1 cellular context compared by ENCODE assay signal in genomic region chr15:85380217-85380859, GRCh38.
TF ChIP-seq lines count a peak whose summit lies in the region.

A gene with protein sequence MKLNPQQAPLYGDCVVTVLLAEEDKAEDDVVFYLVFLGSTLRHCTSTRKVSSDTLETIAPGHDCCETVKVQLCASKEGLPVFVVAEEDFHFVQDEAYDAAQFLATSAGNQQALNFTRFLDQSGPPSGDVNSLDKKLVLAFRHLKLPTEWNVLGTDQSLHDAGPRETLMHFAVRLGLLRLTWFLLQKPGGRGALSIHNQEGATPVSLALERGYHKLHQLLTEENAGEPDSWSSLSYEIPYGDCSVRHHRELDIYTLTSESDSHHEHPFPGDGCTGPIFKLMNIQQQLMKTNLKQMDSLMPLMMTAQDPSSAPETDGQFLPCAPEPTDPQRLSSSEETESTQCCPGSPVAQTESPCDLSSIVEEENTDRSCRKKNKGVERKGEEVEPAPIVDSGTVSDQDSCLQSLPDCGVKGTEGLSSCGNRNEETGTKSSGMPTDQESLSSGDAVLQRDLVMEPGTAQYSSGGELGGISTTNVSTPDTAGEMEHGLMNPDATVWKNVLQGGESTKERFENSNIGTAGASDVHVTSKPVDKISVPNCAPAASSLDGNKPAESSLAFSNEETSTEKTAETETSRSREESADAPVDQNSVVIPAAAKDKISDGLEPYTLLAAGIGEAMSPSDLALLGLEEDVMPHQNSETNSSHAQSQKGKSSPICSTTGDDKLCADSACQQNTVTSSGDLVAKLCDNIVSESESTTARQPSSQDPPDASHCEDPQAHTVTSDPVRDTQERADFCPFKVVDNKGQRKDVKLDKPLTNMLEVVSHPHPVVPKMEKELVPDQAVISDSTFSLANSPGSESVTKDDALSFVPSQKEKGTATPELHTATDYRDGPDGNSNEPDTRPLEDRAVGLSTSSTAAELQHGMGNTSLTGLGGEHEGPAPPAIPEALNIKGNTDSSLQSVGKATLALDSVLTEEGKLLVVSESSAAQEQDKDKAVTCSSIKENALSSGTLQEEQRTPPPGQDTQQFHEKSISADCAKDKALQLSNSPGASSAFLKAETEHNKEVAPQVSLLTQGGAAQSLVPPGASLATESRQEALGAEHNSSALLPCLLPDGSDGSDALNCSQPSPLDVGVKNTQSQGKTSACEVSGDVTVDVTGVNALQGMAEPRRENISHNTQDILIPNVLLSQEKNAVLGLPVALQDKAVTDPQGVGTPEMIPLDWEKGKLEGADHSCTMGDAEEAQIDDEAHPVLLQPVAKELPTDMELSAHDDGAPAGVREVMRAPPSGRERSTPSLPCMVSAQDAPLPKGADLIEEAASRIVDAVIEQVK (N-terminal part only) (plus strand): TSS chr15:85380603. CDS start chr15:85485721, 105,118 bp downstream.

TF ChIP-seq in A549, 52 proteins besides CTCF, POLR2A, EP300 and RAD21 (continued from another document):
- TF ChIP-seq, protein P1, sequence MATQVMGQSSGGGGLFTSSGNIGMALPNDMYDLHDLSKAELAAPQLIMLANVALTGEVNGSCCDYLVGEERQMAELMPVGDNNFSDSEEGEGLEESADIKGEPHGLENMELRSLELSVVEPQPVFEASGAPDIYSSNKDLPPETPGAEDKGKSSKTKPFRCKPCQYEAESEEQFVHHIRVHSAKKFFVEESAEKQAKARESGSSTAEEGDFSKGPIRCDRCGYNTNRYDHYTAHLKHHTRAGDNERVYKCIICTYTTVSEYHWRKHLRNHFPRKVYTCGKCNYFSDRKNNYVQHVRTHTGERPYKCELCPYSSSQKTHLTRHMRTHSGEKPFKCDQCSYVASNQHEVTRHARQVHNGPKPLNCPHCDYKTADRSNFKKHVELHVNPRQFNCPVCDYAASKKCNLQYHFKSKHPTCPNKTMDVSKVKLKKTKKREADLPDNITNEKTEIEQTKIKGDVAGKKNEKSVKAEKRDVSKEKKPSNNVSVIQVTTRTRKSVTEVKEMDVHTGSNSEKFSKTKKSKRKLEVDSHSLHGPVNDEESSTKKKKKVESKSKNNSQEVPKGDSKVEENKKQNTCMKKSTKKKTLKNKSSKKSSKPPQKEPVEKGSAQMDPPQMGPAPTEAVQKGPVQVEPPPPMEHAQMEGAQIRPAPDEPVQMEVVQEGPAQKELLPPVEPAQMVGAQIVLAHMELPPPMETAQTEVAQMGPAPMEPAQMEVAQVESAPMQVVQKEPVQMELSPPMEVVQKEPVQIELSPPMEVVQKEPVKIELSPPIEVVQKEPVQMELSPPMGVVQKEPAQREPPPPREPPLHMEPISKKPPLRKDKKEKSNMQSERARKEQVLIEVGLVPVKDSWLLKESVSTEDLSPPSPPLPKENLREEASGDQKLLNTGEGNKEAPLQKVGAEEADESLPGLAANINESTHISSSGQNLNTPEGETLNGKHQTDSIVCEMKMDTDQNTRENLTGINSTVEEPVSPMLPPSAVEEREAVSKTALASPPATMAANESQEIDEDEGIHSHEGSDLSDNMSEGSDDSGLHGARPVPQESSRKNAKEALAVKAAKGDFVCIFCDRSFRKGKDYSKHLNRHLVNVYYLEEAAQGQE (IDR thresholded peaks at IDR 0.05), result no peak
- TF ChIP-seq RNF2 (IDR thresholded peaks at IDR 0.05; ENCODE audit: borderline replicate concordance, low read depth) (no peak), RARB (CRISPR knock-in tag; IDR thresholded peaks at IDR 0.05) (no peak), HES2 (IDR thresholded peaks at IDR 0.05) (no peak), CHD4 (IDR thresholded peaks at IDR 0.05; ENCODE audit: borderline replicate concordance) (no peak), HOXA7 (CRISPR knock-in tag; IDR thresholded peaks at IDR 0.05) (no peak), KDM5A (IDR thresholded peaks at IDR 0.05) (no peak), BHLHE40 (IDR thresholded peaks at IDR 0.05; ENCODE audit: low read depth, low read length) (no peak), CHD2 (IDR thresholded peaks at IDR 0.05; ENCODE audit: low read length, partially characterized antibody) (no peak), EHF (CRISPR knock-in tag; IDR thresholded peaks at IDR 0.05) (no peak), HOXB5 (CRISPR knock-in tag; IDR thresholded peaks at IDR 0.05) (no peak), JUN (IDR thresholded peaks at IDR 0.05) (peak in 1 of 2 experiments; percentile 84; a peak in 4 of 5 replicates), SREBF2 (IDR thresholded peaks at IDR 0.05) (no peak), HDAC2 (IDR thresholded peaks at IDR 0.05) (no peak), ZNF302 (CRISPR knock-in tag; IDR thresholded peaks at IDR 0.05) (no peak), FOSL2 (IDR thresholded peaks at IDR 0.05) (no peak), FOSL2 (CRISPR knock-in tag; IDR thresholded peaks at IDR 0.05) (no peak), JUNB (IDR thresholded peaks at IDR 0.05) (no peak)
- TF ChIP-seq, protein P2, sequence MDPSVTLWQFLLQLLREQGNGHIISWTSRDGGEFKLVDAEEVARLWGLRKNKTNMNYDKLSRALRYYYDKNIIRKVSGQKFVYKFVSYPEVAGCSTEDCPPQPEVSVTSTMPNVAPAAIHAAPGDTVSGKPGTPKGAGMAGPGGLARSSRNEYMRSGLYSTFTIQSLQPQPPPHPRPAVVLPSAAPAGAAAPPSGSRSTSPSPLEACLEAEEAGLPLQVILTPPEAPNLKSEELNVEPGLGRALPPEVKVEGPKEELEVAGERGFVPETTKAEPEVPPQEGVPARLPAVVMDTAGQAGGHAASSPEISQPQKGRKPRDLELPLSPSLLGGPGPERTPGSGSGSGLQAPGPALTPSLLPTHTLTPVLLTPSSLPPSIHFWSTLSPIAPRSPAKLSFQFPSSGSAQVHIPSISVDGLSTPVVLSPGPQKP (IDR thresholded peaks at IDR 0.05; ENCODE audit: low read depth, low read length), result no peak
- TF ChIP-seq, protein P3, sequence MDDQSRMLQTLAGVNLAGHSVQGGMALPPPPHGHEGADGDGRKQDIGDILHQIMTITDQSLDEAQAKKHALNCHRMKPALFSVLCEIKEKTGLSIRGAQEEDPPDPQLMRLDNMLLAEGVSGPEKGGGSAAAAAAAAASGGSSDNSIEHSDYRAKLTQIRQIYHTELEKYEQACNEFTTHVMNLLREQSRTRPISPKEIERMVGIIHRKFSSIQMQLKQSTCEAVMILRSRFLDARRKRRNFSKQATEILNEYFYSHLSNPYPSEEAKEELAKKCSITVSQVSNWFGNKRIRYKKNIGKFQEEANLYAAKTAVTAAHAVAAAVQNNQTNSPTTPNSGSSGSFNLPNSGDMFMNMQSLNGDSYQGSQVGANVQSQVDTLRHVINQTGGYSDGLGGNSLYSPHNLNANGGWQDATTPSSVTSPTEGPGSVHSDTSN (IDR thresholded peaks at IDR 0.05), result peak; percentile 96
